Comparison of ENCODE assay signal across 1 cellular context in the genomic region with DNA sequence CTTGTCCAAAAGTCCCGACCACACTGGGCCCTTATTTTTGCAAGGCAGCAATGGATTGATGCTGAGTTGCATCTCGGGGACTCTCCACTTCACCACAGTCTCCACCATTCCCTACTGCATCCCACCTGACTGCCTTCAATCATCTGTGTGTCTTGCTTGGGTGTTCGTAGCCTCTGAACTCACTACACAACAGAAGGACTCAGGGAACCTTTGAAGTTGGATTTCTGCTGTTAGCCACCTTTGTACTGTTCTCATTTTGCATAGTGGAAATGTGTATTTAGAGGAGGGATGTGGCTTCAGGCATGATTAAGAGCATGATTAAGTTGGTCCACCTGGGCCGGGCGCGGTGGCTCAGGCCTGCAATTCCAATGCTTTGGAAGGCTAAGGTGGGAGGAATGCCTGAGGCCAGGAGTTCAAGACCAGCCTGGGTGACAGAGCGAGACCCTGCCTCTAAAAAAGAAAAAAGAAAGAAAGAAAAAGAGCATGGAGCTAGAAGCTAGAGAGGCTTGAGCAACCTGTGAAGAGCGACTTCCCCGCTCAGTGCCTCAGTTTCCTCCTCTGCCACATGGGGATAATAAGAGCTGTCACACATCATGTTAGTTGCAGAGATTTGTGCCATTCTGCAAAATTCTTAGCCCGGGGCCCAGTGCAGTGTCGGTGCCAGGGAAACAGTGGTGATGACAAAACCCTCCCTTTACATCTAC.
A peak's percentile ranks its signal among the peaks of the same experiment; 100 is the strongest.
TF ChIP-seq lines count a peak whose summit lies in the region.

No MANE protein-coding gene starts in this region.

TF ChIP-seq in HepG2, 621 proteins besides CTCF, POLR2A, EP300 and RAD21 (continued from another document and continues in another):
- TF ChIP-seq, protein P1, sequence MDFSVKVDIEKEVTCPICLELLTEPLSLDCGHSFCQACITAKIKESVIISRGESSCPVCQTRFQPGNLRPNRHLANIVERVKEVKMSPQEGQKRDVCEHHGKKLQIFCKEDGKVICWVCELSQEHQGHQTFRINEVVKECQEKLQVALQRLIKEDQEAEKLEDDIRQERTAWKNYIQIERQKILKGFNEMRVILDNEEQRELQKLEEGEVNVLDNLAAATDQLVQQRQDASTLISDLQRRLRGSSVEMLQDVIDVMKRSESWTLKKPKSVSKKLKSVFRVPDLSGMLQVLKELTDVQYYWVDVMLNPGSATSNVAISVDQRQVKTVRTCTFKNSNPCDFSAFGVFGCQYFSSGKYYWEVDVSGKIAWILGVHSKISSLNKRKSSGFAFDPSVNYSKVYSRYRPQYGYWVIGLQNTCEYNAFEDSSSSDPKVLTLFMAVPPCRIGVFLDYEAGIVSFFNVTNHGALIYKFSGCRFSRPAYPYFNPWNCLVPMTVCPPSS (IDR thresholded peaks at IDR 0.05), result no peak
- TF ChIP-seq, protein P2, sequence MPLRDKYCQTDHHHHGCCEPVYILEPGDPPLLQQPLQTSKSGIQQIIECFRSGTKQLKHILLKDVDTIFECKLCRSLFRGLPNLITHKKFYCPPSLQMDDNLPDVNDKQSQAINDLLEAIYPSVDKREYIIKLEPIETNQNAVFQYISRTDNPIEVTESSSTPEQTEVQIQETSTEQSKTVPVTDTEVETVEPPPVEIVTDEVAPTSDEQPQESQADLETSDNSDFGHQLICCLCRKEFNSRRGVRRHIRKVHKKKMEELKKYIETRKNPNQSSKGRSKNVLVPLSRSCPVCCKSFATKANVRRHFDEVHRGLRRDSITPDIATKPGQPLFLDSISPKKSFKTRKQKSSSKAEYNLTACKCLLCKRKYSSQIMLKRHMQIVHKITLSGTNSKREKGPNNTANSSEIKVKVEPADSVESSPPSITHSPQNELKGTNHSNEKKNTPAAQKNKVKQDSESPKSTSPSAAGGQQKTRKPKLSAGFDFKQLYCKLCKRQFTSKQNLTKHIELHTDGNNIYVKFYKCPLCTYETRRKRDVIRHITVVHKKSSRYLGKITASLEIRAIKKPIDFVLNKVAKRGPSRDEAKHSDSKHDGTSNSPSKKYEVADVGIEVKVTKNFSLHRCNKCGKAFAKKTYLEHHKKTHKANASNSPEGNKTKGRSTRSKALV (CRISPR knock-in tag; IDR thresholded peaks at IDR 0.05), result 0 out of 2 replicates have a peak, but pooled peaks have one; percentile 15
- TF ChIP-seq SIX4 (CRISPR knock-in tag; IDR thresholded peaks at IDR 0.05) (peak; percentile 89), HNRNPLL (IDR thresholded peaks at IDR 0.05; ENCODE audit: low read depth, low read length, poor library complexity, severe bottlenecking) (no peak), PAWR (CRISPR knock-in tag; IDR thresholded peaks at IDR 0.05; ENCODE audit: borderline replicate concordance) (no peak), KLF16 (CRISPR knock-in tag; IDR thresholded peaks at IDR 0.05) (peak in 1 of 2 experiments; percentile 61; a peak in 1 of 4 replicates), ZNF746 (CRISPR knock-in tag; IDR thresholded peaks at IDR 0.05) (no peak), AKAP8 (CRISPR knock-in tag; IDR thresholded peaks at IDR 0.05) (no peak), KLF12 (CRISPR knock-in tag; IDR thresholded peaks at IDR 0.05; ENCODE audit: borderline replicate concordance) (no peak), XRCC5 (optimal IDR thresholded peaks at IDR 0.05; ENCODE audit: low read length) (peak; percentile 43), FOXP1 (IDR thresholded peaks at IDR 0.05) (peak; percentile 71), FOXP1 (CRISPR knock-in tag; IDR thresholded peaks at IDR 0.05) (peak; percentile 94), ZNF329 (CRISPR knock-in tag; IDR thresholded peaks at IDR 0.05; ENCODE audit: low read depth) (no peak), ZNF605 (CRISPR knock-in tag; IDR thresholded peaks at IDR 0.05) (peak; percentile 64), RFXAP (CRISPR knock-in tag; IDR thresholded peaks at IDR 0.05; ENCODE audit: borderline replicate concordance) (no peak; the same call in 1 of the 2 replicates), JUNB (CRISPR knock-in tag; IDR thresholded peaks at IDR 0.05; ENCODE audit: borderline replicate concordance) (peak; percentile 79; the same call in 1 of the 2 replicates), NR3C1 (CRISPR knock-in tag; IDR thresholded peaks at IDR 0.05) (no peak), SNAI1 (CRISPR knock-in tag; IDR thresholded peaks at IDR 0.05; ENCODE audit: borderline replicate concordance) (no peak), KLF11 (CRISPR knock-in tag; IDR thresholded peaks at IDR 0.05) (0 out of 2 replicates have a peak, but pooled peaks have one; percentile 28), ZNF496 (CRISPR knock-in tag; IDR thresholded peaks at IDR 0.05; ENCODE audit: insufficient replicate concordance) (no peak), ZNF232 (CRISPR knock-in tag; IDR thresholded peaks at IDR 0.05; ENCODE audit: borderline replicate concordance) (no peak), HMG20B (CRISPR knock-in tag; conservative IDR thresholded peaks at IDR 0.05) (no peak; the same call in 1 of the 2 replicates), GZF1 (CRISPR knock-in tag; IDR thresholded peaks at IDR 0.05) (no peak), ZNF788 (CRISPR knock-in tag; IDR thresholded peaks at IDR 0.05; ENCODE audit: borderline replicate concordance) (peak; percentile 88)
- TF ChIP-seq, protein P3, sequence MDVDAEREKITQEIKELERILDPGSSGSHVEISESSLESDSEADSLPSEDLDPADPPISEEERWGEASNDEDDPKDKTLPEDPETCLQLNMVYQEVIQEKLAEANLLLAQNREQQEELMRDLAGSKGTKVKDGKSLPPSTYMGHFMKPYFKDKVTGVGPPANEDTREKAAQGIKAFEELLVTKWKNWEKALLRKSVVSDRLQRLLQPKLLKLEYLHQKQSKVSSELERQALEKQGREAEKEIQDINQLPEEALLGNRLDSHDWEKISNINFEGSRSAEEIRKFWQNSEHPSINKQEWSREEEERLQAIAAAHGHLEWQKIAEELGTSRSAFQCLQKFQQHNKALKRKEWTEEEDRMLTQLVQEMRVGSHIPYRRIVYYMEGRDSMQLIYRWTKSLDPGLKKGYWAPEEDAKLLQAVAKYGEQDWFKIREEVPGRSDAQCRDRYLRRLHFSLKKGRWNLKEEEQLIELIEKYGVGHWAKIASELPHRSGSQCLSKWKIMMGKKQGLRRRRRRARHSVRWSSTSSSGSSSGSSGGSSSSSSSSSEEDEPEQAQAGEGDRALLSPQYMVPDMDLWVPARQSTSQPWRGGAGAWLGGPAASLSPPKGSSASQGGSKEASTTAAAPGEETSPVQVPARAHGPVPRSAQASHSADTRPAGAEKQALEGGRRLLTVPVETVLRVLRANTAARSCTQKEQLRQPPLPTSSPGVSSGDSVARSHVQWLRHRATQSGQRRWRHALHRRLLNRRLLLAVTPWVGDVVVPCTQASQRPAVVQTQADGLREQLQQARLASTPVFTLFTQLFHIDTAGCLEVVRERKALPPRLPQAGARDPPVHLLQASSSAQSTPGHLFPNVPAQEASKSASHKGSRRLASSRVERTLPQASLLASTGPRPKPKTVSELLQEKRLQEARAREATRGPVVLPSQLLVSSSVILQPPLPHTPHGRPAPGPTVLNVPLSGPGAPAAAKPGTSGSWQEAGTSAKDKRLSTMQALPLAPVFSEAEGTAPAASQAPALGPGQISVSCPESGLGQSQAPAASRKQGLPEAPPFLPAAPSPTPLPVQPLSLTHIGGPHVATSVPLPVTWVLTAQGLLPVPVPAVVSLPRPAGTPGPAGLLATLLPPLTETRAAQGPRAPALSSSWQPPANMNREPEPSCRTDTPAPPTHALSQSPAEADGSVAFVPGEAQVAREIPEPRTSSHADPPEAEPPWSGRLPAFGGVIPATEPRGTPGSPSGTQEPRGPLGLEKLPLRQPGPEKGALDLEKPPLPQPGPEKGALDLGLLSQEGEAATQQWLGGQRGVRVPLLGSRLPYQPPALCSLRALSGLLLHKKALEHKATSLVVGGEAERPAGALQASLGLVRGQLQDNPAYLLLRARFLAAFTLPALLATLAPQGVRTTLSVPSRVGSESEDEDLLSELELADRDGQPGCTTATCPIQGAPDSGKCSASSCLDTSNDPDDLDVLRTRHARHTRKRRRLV (CRISPR knock-in tag; IDR thresholded peaks at IDR 0.05), result no peak
- TF ChIP-seq, protein P4, sequence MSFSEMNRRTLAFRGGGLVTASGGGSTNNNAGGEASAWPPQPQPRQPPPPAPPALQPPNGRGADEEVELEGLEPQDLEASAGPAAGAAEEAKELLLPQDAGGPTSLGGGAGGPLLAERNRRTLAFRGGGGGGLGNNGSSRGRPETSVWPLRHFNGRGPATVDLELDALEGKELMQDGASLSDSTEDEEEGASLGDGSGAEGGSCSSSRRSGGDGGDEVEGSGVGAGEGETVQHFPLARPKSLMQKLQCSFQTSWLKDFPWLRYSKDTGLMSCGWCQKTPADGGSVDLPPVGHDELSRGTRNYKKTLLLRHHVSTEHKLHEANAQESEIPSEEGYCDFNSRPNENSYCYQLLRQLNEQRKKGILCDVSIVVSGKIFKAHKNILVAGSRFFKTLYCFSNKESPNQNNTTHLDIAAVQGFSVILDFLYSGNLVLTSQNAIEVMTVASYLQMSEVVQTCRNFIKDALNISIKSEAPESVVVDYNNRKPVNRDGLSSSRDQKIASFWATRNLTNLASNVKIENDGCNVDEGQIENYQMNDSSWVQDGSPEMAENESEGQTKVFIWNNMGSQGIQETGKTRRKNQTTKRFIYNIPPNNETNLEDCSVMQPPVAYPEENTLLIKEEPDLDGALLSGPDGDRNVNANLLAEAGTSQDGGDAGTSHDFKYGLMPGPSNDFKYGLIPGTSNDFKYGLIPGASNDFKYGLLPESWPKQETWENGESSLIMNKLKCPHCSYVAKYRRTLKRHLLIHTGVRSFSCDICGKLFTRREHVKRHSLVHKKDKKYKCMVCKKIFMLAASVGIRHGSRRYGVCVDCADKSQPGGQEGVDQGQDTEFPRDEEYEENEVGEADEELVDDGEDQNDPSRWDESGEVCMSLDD (CRISPR knock-in tag; IDR thresholded peaks at IDR 0.05; ENCODE audit: borderline replicate concordance), result no peak; the same call in 1 of the 2 replicates
- TF ChIP-seq, protein P5, sequence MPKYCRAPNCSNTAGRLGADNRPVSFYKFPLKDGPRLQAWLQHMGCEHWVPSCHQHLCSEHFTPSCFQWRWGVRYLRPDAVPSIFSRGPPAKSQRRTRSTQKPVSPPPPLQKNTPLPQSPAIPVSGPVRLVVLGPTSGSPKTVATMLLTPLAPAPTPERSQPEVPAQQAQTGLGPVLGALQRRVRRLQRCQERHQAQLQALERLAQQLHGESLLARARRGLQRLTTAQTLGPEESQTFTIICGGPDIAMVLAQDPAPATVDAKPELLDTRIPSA (CRISPR knock-in tag; IDR thresholded peaks at IDR 0.05; ENCODE audit: borderline replicate concordance), result no peak
- TF ChIP-seq, protein P6, sequence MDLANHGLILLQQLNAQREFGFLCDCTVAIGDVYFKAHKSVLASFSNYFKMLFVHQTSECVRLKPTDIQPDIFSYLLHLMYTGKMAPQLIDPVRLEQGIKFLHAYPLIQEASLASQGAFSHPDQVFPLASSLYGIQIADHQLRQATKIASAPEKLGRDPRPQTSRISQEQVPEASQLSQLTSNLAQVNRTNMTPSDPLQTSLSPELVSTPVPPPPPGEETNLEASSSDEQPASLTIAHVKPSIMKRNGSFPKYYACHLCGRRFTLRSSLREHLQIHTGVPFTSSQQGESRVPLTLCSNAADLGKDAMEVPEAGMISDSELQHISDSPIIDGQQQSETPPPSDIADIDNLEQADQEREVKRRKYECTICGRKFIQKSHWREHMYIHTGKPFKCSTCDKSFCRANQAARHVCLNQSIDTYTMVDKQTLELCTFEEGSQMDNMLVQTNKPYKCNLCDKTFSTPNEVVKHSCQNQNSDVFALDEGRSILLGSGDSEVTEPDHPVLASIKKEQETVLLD (CRISPR knock-in tag; IDR thresholded peaks at IDR 0.05; ENCODE audit: low read depth), result no peak
- TF ChIP-seq, protein P7, sequence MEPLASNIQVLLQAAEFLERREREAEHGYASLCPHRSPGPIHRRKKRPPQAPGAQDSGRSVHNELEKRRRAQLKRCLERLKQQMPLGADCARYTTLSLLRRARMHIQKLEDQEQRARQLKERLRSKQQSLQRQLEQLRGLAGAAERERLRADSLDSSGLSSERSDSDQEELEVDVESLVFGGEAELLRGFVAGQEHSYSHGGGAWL (CRISPR knock-in tag; IDR thresholded peaks at IDR 0.05), result 0 out of 2 replicates have a peak, but pooled peaks have one; percentile 16
- TF ChIP-seq, protein P8, sequence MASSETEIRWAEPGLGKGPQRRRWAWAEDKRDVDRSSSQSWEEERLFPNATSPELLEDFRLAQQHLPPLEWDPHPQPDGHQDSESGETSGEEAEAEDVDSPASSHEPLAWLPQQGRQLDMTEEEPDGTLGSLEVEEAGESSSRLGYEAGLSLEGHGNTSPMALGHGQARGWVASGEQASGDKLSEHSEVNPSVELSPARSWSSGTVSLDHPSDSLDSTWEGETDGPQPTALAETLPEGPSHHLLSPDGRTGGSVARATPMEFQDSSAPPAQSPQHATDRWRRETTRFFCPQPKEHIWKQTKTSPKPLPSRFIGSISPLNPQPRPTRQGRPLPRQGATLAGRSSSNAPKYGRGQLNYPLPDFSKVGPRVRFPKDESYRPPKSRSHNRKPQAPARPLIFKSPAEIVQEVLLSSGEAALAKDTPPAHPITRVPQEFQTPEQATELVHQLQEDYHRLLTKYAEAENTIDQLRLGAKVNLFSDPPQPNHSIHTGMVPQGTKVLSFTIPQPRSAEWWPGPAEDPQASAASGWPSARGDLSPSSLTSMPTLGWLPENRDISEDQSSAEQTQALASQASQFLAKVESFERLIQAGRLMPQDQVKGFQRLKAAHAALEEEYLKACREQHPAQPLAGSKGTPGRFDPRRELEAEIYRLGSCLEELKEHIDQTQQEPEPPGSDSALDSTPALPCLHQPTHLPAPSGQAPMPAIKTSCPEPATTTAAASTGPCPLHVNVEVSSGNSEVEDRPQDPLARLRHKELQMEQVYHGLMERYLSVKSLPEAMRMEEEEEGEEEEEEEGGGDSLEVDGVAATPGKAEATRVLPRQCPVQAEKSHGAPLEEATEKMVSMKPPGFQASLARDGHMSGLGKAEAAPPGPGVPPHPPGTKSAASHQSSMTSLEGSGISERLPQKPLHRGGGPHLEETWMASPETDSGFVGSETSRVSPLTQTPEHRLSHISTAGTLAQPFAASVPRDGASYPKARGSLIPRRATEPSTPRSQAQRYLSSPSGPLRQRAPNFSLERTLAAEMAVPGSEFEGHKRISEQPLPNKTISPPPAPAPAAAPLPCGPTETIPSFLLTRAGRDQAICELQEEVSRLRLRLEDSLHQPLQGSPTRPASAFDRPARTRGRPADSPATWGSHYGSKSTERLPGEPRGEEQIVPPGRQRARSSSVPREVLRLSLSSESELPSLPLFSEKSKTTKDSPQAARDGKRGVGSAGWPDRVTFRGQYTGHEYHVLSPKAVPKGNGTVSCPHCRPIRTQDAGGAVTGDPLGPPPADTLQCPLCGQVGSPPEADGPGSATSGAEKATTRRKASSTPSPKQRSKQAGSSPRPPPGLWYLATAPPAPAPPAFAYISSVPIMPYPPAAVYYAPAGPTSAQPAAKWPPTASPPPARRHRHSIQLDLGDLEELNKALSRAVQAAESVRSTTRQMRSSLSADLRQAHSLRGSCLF (CRISPR knock-in tag; IDR thresholded peaks at IDR 0.05; ENCODE audit: borderline replicate concordance), result no peak; the same call in 1 of the 2 replicates
- TF ChIP-seq, protein P9, sequence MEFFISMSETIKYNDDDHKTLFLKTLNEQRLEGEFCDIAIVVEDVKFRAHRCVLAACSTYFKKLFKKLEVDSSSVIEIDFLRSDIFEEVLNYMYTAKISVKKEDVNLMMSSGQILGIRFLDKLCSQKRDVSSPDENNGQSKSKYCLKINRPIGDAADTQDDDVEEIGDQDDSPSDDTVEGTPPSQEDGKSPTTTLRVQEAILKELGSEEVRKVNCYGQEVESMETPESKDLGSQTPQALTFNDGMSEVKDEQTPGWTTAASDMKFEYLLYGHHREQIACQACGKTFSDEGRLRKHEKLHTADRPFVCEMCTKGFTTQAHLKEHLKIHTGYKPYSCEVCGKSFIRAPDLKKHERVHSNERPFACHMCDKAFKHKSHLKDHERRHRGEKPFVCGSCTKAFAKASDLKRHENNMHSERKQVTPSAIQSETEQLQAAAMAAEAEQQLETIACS (CRISPR knock-in tag; IDR thresholded peaks at IDR 0.05), result no peak
- TF ChIP-seq, protein P10, sequence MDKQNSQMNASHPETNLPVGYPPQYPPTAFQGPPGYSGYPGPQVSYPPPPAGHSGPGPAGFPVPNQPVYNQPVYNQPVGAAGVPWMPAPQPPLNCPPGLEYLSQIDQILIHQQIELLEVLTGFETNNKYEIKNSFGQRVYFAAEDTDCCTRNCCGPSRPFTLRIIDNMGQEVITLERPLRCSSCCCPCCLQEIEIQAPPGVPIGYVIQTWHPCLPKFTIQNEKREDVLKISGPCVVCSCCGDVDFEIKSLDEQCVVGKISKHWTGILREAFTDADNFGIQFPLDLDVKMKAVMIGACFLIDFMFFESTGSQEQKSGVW (CRISPR knock-in tag; IDR thresholded peaks at IDR 0.05; ENCODE audit: borderline replicate concordance), result no peak
